In genomic region chr19:2315121-2315817, GRCh38 we compare ENCODE assay signal across 22 cellular contexts. TPM values are rescaled to one million over a fixed set of nuclear protein-coding genes. Genes with fewer than 3 reads are reported as not detected.
DNase-seq lines count a peak whose midpoint lies in the region; TF ChIP-seq lines count a peak whose summit lies in the region.
"Had no signal": no experiment of that assay in that cellular context is flagged by ENCODE, and none has a peak within 500 bp of the region (broad histone marks: within the 10 kb centered on the region; RNA-seq: fewer than 3 reads in every experiment).

No MANE protein-coding gene starts in this region.

- H3K4me2 ChIP-seq in BLaER1 = peak overlapping the region; percentile 76

- H3K4me1 ChIP-seq in BLaER1 (peaks cover 77% of the 10 kb centered on the region), esophagus muscularis mucosa (peaks cover 0 to 7% (median 3%) of the 10 kb centered on the region in 4 donors)
- H3K4me1 ChIP-seq: uterus had no signal

- peaks cover 25% of the 10 kb centered on the region for H3K27me3 Mint-ChIP-seq in neural crest cell (ENCODE audit: low read depth)

- H3K36me3 ChIP-seq in BLaER1 = no peaks in the 10 kb centered on the region
- H3K36me3 ChIP-seq in esophagus muscularis mucosa = no peaks in the 10 kb centered on the region
- H3K36me3 ChIP-seq: cardiac muscle cell, left ventricle myocardium inferior, uterus had no signal

- TF ChIP-seq EP300 in esophagus muscularis mucosa (IDR thresholded peaks at IDR 0.05) = no peak

- TF ChIP-seq CTCF in neural crest cell (conservative IDR thresholded peaks at IDR 0.05) (no peak), esophagus muscularis mucosa (IDR thresholded peaks at IDR 0.05) (no peak)

- H3K9ac ChIP-seq in BLaER1 = no peak overlapping the region

- peaks cover 4% of the 10 kb centered on the region for H3K36me3 Mint-ChIP-seq in neural crest cell (ENCODE audit: low read depth)

- peak overlapping the region; percentile 77 for H3K27ac ChIP-seq in BLaER1
- no peak overlapping the region for H3K27ac ChIP-seq in esophagus muscularis mucosa (replicated peaks in 1 of 4)
- H3K27ac ChIP-seq: C4-2B, cardiac muscle cell, left ventricle myocardium inferior, RWPE1, uterus had no signal

- H3K27ac Mint-ChIP-seq in neural crest cell (ENCODE audit: unreplicated experiment) = peak overlapping the region; percentile 62
- H3K27ac Mint-ChIP-seq: activated CD8-positive, alpha-beta T cell treated with anti-CD3 and anti-CD28 coated beads, Interleukin-2, amount 10 ng/mL, durations not matched to agents 7 days and 5 days had no signal

- intact Hi-C loops in esophagus muscularis mucosa (cut with DNase I) = no loop called here

- peaks cover 5% of the 10 kb centered on the region for H3K9me3 Mint-ChIP-seq in neural crest cell

- H3K27me3 ChIP-seq in BLaER1 (0 out of 2 replicates have a peak, but pooled peaks cover 2% of the 10 kb centered on the region), esophagus muscularis mucosa (peaks cover 0 to 38% (median 13%) of the 10 kb centered on the region in 4 donors)

- H3K9me3 ChIP-seq in BLaER1 (peaks cover 11% of the 10 kb centered on the region), esophagus muscularis mucosa (peaks cover 0 to 14% (median 9%) of the 10 kb centered on the region in 4 donors)

- WGBS in esophagus muscularis mucosa = 88% methylated on average over 7 of the region's 7 CpGs

- H4K20me1 ChIP-seq in BLaER1 = no peaks in the 10 kb centered on the region

- H3K4me3 Mint-ChIP-seq in neural crest cell = no peak overlapping the region
- H3K4me3 Mint-ChIP-seq: activated CD8-positive, alpha-beta T cell treated with anti-CD3 and anti-CD28 coated beads, Interleukin-2, amount 10 ng/mL, durations not matched to agents 7 days and 5 days had no signal

- H3K4me3 ChIP-seq in BLaER1 (no peak overlapping the region), esophagus muscularis mucosa (no peak overlapping the region)
- H3K4me3 ChIP-seq: cardiac muscle cell, left ventricle myocardium inferior, uterus had no signal

- DNase-seq in OCI-M1 (lab: John Stamatoyannopoulos, UW) (peak; percentile 2), neural crest cell (ENCODE audit: low read depth, low spot score) (no peak), dermis blood vessel endothelial cell (no peak), COR-L47 (lab: John Stamatoyannopoulos, UW) (no peak), esophagus muscularis mucosa (ENCODE audit: extremely low spot score) (no peak)
- DNase-seq: activated T-cell treated with anti-CD3 and anti-CD28 coated beads, Interleukin-2, amount 50 U/mL, for 1 hour; amniotic stem cell; NCI-H1105; NCI-H2081; occipital lobe; T-helper 9 cell; uterus had no signal

- no peak for TF ChIP-seq POLR2A in esophagus muscularis mucosa (IDR thresholded peaks at IDR 0.05; ENCODE audit: low read depth)

- peaks cover 5% of the 10 kb centered on the region for H3K4me1 Mint-ChIP-seq in neural crest cell

RNA-seq across cellular contexts. Expression of gene LINGO3, which starts 7.3 kb away (rescaled TPM):
- not detected in 2 replicates for total RNA-seq in neural crest cell
- not detected in 2 replicates for total RNA-seq in dermis blood vessel endothelial cell
- not detected for total RNA-seq in esophagus muscularis mucosa
- total RNA-seq: A673, dermis microvascular lymphatic vessel endothelial cell, G401, left ventricle myocardium inferior, uterus had no signal

RNA-seq across cellular contexts. Expression of gene LSM7, which starts 13.1 kb away (rescaled TPM):
- 191 and 198 TPM in 2 replicates for total RNA-seq in neural crest cell
- 114 and 166 TPM in 2 replicates for total RNA-seq in dermis blood vessel endothelial cell
- total RNA-seq in esophagus muscularis mucosa = 100 to 1,000 TPM in 3 of 4 donors, 10 to 100 TPM in 1; 76.4 to 113 (median 106) TPM

RNA-seq across cellular contexts. Expression of gene SPPL2B, which starts 13.2 kb away (rescaled TPM):
- 117 and 119 TPM in 2 replicates for total RNA-seq in neural crest cell
- 32.1 and 33.2 TPM in 2 replicates for total RNA-seq in dermis blood vessel endothelial cell
- 10 to 100 TPM; 25.0 to 42.4 (median 29.9) TPM for total RNA-seq in esophagus muscularis mucosa

RNA-seq across cellular contexts. Expression of gene PEAK3, which starts 33.3 kb away (rescaled TPM):
- not detected in 2 replicates for total RNA-seq in neural crest cell
- 0.17 and 0.19 TPM in 2 replicates for total RNA-seq in dermis blood vessel endothelial cell
- total RNA-seq in esophagus muscularis mucosa = 1 to 10 TPM in 3 of 4 donors, under 1 TPM in 1; 0.78 to 2.3 (median 1.3) TPM
- total RNA-seq: A673, G401, occipital lobe had no signal

RNA-seq across cellular contexts. Expression of gene TMPRSS9, which starts 44.8 kb away (rescaled TPM):
- total RNA-seq in neural crest cell = 0.12 TPM in 1 of 2 replicates, not detected in the other
- total RNA-seq in dermis blood vessel endothelial cell = under 0.01 and 0.14 TPM in 2 replicates
- total RNA-seq in esophagus muscularis mucosa = under 1 TPM in 1 of 4 donors, not detected in 3; 0.17 TPM
- total RNA-seq: A673; activated CD8-positive, alpha-beta T cell treated with anti-CD3 and anti-CD28 coated beads, Interleukin-2, amount 10 ng/mL, durations not matched to agents 7 days and 5 days; cardiac muscle cell; dermis microvascular lymphatic vessel endothelial cell; left ventricle myocardium inferior; mucosa of gallbladder had no signal
